Comparison of ENCODE assay signal across 20 cellular contexts in the genomic region with DNA sequence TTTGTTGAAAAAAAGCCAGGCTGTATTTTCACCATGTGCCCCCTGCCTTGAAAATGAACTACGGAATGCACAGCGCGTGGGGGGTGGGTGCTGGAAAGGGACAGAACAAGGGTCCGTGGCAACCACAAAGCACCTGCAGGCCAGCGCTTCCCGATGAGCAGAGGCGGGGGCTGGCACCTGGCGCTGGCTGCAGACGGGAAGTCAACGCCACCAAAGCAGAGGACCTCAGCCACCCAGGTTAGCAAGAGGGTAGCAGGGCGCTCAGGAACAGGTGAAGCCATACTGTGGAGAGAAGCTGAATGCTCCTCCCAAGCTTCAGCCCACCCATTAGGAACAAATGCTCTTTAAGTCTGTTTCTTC.
DNase-seq lines count a peak whose midpoint lies in the region; ATAC-seq and TF ChIP-seq lines count a peak whose summit lies in the region.
"Had no signal": no experiment of that assay in that cellular context is flagged by ENCODE, and none has a peak within 500 bp of the region (broad histone marks: within the 10 kb centered on the region; RNA-seq: fewer than 3 reads in every experiment).

No MANE protein-coding gene starts in this region.

- H3K9me3 ChIP-seq in DOHH2 (ENCODE audit: control insufficient read depth, insufficient read depth, low read length) = no peaks in the 10 kb centered on the region
- H3K9me3 ChIP-seq in SU-DHL-6 (ENCODE audit: insufficient read depth, low read length) = no peaks in the 10 kb centered on the region

- ATAC-seq in naive B cell (ENCODE audit: low read depth in 2 of 2) = peak; percentile 20 to 24
- no peak for ATAC-seq in HG02759 (IDR thresholded peaks at IDR 0.05; ENCODE audit: unreplicated experiment)
- ATAC-seq in GM21526 (IDR thresholded peaks at IDR 0.05; ENCODE audit: low FRiP score, unreplicated experiment) = no peak
- ATAC-seq: left cardiac atrium had no signal

- no peak for TF ChIP-seq CTCF in DOHH2 (IDR thresholded peaks at IDR 0.05; ENCODE audit: low read depth, low read length, poor library complexity, severe bottlenecking)
- TF ChIP-seq CTCF in SU-DHL-6 (IDR thresholded peaks at IDR 0.05; ENCODE audit: insufficient read depth, low read length, poor library complexity, severe bottlenecking) = no peak

- peaks cover 15% of the 10 kb centered on the region for H3K4me1 Mint-ChIP-seq in T-helper 2 cell treated with Interferon-gamma antibody and Interleukin-4, amounts not matched to agents 5 μg/mL and 100 μg/mL, for 36 hours (ENCODE audit: low read depth)
- peaks cover 40 to 60% (median 58%) of the 10 kb centered on the region in 3 donors for H3K4me1 Mint-ChIP-seq in naive B cell

- H3K4me3 ChIP-seq in DOHH2 (ENCODE audit: low read length) (peak overlapping the region; percentile 73), SU-DHL-6 (ENCODE audit: insufficient read depth, low read length, poor library complexity, severe bottlenecking) (no peak overlapping the region)
- H3K4me3 ChIP-seq: skin epidermis had no signal

- peak overlapping the region; percentile 58 for H3K9ac ChIP-seq in SU-DHL-6 (ENCODE audit: low read length)

- DNase-seq in T-helper 2 cell treated with Interferon-gamma antibody and Interleukin-4, amounts not matched to agents 5 μg/mL and 100 μg/mL, for 36 hours (ENCODE audit: low spot score) = no peak
- DNase-seq in T-helper 2 cell = no peak
- DNase-seq in naive B cell = no peak
- DNase-seq in midbrain (lab: John Stamatoyannopoulos, UW) = no peak
- DNase-seq: activated CD8-positive, alpha-beta memory T cell treated with anti-CD3 and anti-CD28 coated beads for 24 hours; aorta; C1 segment of cervical spinal cord; effector CD8-positive, alpha-beta T cell; left cardiac atrium; mesendoderm; NCI-H187; NCI-H446; stimulated activated CD4-positive, alpha-beta T cell treated with anti-CD3 and anti-CD28 coated beads, Interleukin-4, amount 100 ng/mL, for 24 hours had no signal

- H3K4me1 ChIP-seq in DOHH2 (ENCODE audit: control insufficient read depth, low read length) = peaks cover 94% of the 10 kb centered on the region

- no peaks in the 10 kb centered on the region for H3K9me3 Mint-ChIP-seq in T-helper 2 cell treated with Interferon-gamma antibody and Interleukin-4, amounts not matched to agents 5 μg/mL and 100 μg/mL, for 36 hours
- no peaks in the 10 kb centered on the region for H3K9me3 Mint-ChIP-seq in naive B cell
- H3K9me3 Mint-ChIP-seq: neural crest cell had no signal

- H3F3A ChIP-seq in DOHH2 (ENCODE audit: control insufficient read depth, insufficient read depth) = peaks cover 51% of the 10 kb centered on the region
- peaks cover 55% of the 10 kb centered on the region for H3F3A ChIP-seq in SU-DHL-6 (ENCODE audit: insufficient read depth)

- H3K79me2 ChIP-seq in DOHH2 (ENCODE audit: control insufficient read depth, low read length) (peaks cover 40% of the 10 kb centered on the region), SU-DHL-6 (ENCODE audit: insufficient read depth, low read length) (no peaks in the 10 kb centered on the region)

- H3K9me2 ChIP-seq in DOHH2 (replicated peaks; ENCODE audit: control insufficient read depth, low read length) (no peaks in the 10 kb centered on the region), SU-DHL-6 (replicated peaks; ENCODE audit: insufficient read depth, low read length) (no peaks in the 10 kb centered on the region)

- no peaks in the 10 kb centered on the region for H3K27me3 Mint-ChIP-seq in T-helper 2 cell treated with Interferon-gamma antibody and Interleukin-4, amounts not matched to agents 5 μg/mL and 100 μg/mL, for 36 hours (ENCODE audit: low read depth)
- H3K27me3 Mint-ChIP-seq in naive B cell = no peaks in the 10 kb centered on the region

- H3K4me2 ChIP-seq in DOHH2 (ENCODE audit: low read length) (peak overlapping the region; percentile 91), SU-DHL-6 (ENCODE audit: low read depth, low read length, poor library complexity, severe bottlenecking) (peak overlapping the region; percentile 62)

- H3K4me3 Mint-ChIP-seq in T-helper 2 cell treated with Interferon-gamma antibody and Interleukin-4, amounts not matched to agents 5 μg/mL and 100 μg/mL, for 36 hours = no peak overlapping the region
- peak overlapping the region; percentile 38 to 87 (median 67) for H3K4me3 Mint-ChIP-seq in naive B cell
- H3K4me3 Mint-ChIP-seq: neural crest cell had no signal

- H3K27ac ChIP-seq in DOHH2 (ENCODE audit: low read depth, low read length) (peak overlapping the region; percentile 100), SU-DHL-6 (ENCODE audit: low read depth, low read length) (peak overlapping the region; percentile 99)
- H3K27ac ChIP-seq: RWPE1, skin epidermis had no signal

- H3K27ac Mint-ChIP-seq in T-helper 2 cell treated with Interferon-gamma antibody and Interleukin-4, amounts not matched to agents 5 μg/mL and 100 μg/mL, for 36 hours = peak overlapping the region; percentile 41
- peak overlapping the region; percentile 80 to 98 (median 86) for H3K27ac Mint-ChIP-seq in naive B cell

- H4K20me1 ChIP-seq in DOHH2 (ENCODE audit: control insufficient read depth, insufficient read depth, low read depth, low read length) (no peaks in the 10 kb centered on the region), SU-DHL-6 (ENCODE audit: low read depth, low read length) (no peaks in the 10 kb centered on the region)

- H2AFZ ChIP-seq in SU-DHL-6 (ENCODE audit: low read depth, low read length, severe bottlenecking) = no peak overlapping the region

- H3K36me3 ChIP-seq in DOHH2 (ENCODE audit: control insufficient read depth, low read length) (peaks cover 84% of the 10 kb centered on the region), SU-DHL-6 (ENCODE audit: low read length) (peaks cover 8% of the 10 kb centered on the region; the same call in 1 of the 2 replicates)

- peaks cover 18% of the 10 kb centered on the region for H3K36me3 Mint-ChIP-seq in T-helper 2 cell treated with Interferon-gamma antibody and Interleukin-4, amounts not matched to agents 5 μg/mL and 100 μg/mL, for 36 hours (ENCODE audit: low read depth)
- H3K36me3 Mint-ChIP-seq in naive B cell = no peaks in the 10 kb centered on the region

- H3K27me3 ChIP-seq in DOHH2 (ENCODE audit: control insufficient read depth, low read length) = no peaks in the 10 kb centered on the region
- H3K27me3 ChIP-seq in SU-DHL-6 (ENCODE audit: low read length) = no peaks in the 10 kb centered on the region

Comparison
In these comparisons a context has a peak if more than half of its experiments do, and no peak if none do; other contexts are left out.
1. ATAC-seq: peak in naive B cell (2 of 2); none in HG02759 (single experiment) and GM21526 (single experiment).